14 cellular contexts compared by ENCODE assay signal in genomic region chr12:104296718-104297117, GRCh38. TPM values are rescaled to one million over a fixed set of nuclear protein-coding genes. Genes with fewer than 3 reads are reported as not detected.
DNase-seq lines count a peak whose midpoint lies in the region; ATAC-seq, FAIRE-seq and TF ChIP-seq lines count a peak whose summit lies in the region.
"Had no signal": no experiment of that assay in that cellular context is flagged by ENCODE, and none has a peak within 500 bp of the region (broad histone marks: within the 10 kb centered on the region; RNA-seq: fewer than 3 reads in every experiment).

No MANE protein-coding gene starts in this region.

- no peak for FAIRE-seq in A549 (lab: Jason Lieb, UNC)

- no peak overlapping the region for H3K27ac Mint-ChIP-seq in activated T-helper 1 cell treated with anti-CD3 and anti-CD28 coated beads, Interleukin-12 subunit alpha, Interleukin-12 subunit beta, Interleukin-2, Interleukin-4 antibody, amounts not matched to agents 30 ng/mL and 10 ng/mL and 1 ng/mL, durations not matched to agents 14 hours and 24 hours and 36 hours
- H3K27ac Mint-ChIP-seq: GM23338 had no signal

- peak overlapping the region; percentile 68 for H3K4me3 ChIP-seq in A549
- peak overlapping the region; percentile 37 for H3K4me3 ChIP-seq in coronary artery
- no peak overlapping the region for H3K4me3 ChIP-seq in osteoblast (ENCODE audit: insufficient read depth, low read length)
- H3K4me3 ChIP-seq in smooth muscle cell = no peak overlapping the region
- H3K4me3 ChIP-seq: GM23338 had no signal

- H3K4me1 Mint-ChIP-seq in activated T-helper 1 cell treated with anti-CD3 and anti-CD28 coated beads, Interleukin-12 subunit alpha, Interleukin-12 subunit beta, Interleukin-2, Interleukin-4 antibody, amounts not matched to agents 30 ng/mL and 10 ng/mL and 1 ng/mL, durations not matched to agents 14 hours and 24 hours and 36 hours (ENCODE audit: low read depth) = peaks cover 61% of the 10 kb centered on the region

- H3K27me3 ChIP-seq in osteoblast (ENCODE audit: insufficient read depth, low read length) (no peaks in the 10 kb centered on the region), smooth muscle cell (ENCODE audit: low read depth) (no peaks in the 10 kb centered on the region)

- H3K79me2 ChIP-seq in osteoblast (ENCODE audit: insufficient read depth, low read length) (peaks cover 95% of the 10 kb centered on the region), smooth muscle cell (ENCODE audit: low read depth) (peaks cover 86% of the 10 kb centered on the region)

- TF ChIP-seq POLR2A in A549 (IDR thresholded peaks at IDR 0.05; ENCODE audit: low read length) = no peak

- no peak overlapping the region for H3K4me3 Mint-ChIP-seq in activated T-helper 1 cell treated with anti-CD3 and anti-CD28 coated beads, Interleukin-12 subunit alpha, Interleukin-12 subunit beta, Interleukin-2, Interleukin-4 antibody, amounts not matched to agents 30 ng/mL and 10 ng/mL and 1 ng/mL, durations not matched to agents 14 hours and 24 hours and 36 hours
- H3K4me3 Mint-ChIP-seq: GM23338 had no signal

- peak overlapping the region; percentile 94 to 98; a peak in 5 of 6 replicates for H3K27ac ChIP-seq in A549
- H3K27ac ChIP-seq in coronary artery = peak overlapping the region in 1 of 2 donors; percentile 73
- H3K27ac ChIP-seq in osteoblast (ENCODE audit: low read depth, low read length) = peak overlapping the region; percentile 33
- H3K27ac ChIP-seq in smooth muscle cell (ENCODE audit: low read depth) = no peak overlapping the region
- H3K27ac ChIP-seq: HL-60 had no signal

- TF ChIP-seq RAD21 in A549 (conservative IDR thresholded peaks at IDR 0.05 in 1 of 2, IDR thresholded peaks at IDR 0.05 in 1 of 2) = no peak

- H3K36me3 ChIP-seq in osteoblast (ENCODE audit: insufficient read depth, low read length) (peaks cover 88% of the 10 kb centered on the region), smooth muscle cell (ENCODE audit: low read depth) (peaks cover 4% of the 10 kb centered on the region)

- H3K36me3 Mint-ChIP-seq in activated T-helper 1 cell treated with anti-CD3 and anti-CD28 coated beads, Interleukin-12 subunit alpha, Interleukin-12 subunit beta, Interleukin-2, Interleukin-4 antibody, amounts not matched to agents 30 ng/mL and 10 ng/mL and 1 ng/mL, durations not matched to agents 14 hours and 24 hours and 36 hours (ENCODE audit: low read depth) = peaks cover 60% of the 10 kb centered on the region

- WGBS in A549 (ENCODE audit: missing lambda C conversion rate) = 5% methylated on average over 4 of the region's 4 CpGs
- WGBS in smooth muscle cell (ENCODE audit: low lambda C conversion rate) = 78% methylated on average over 4 of the region's 4 CpGs

- no peak for ATAC-seq in A549
- ATAC-seq: GM23338 had no signal

- no peak for TF ChIP-seq CTCF in A549 (IDR thresholded peaks at IDR 0.05)
- TF ChIP-seq CTCF in coronary artery (IDR thresholded peaks at IDR 0.05) = no peak
- no peak for TF ChIP-seq CTCF in osteoblast (IDR thresholded peaks at IDR 0.05; ENCODE audit: extremely low read depth, low read depth, low read length)
- TF ChIP-seq CTCF in GM20000 (IDR thresholded peaks at IDR 0.05; ENCODE audit: extremely low read depth, missing control alignments) = no peak
- no peak for TF ChIP-seq CTCF in smooth muscle cell (IDR thresholded peaks at IDR 0.05; ENCODE audit: borderline replicate concordance, insufficient read depth, poor library complexity, severe bottlenecking)

- CTCF ChIA-PET in A549 (lab: Yijun Ruan, JAX) = interaction anchor here (13.7 kb wide), 1 partner anchor 78 kb away, joined by 155 read pairs; the partner anchor contains the start of gene TXNRD1

- intact Hi-C loops in activated T-helper 1 cell treated with anti-CD3 and anti-CD28 coated beads, Interleukin-12 subunit alpha, Interleukin-12 subunit beta, Interleukin-2, Interleukin-4 antibody, amounts not matched to agents 30 ng/mL and 10 ng/mL and 1 ng/mL, durations not matched to agents 14 hours and 24 hours and 36 hours (cut with micrococcal nuclease) = no loop called here
- intact Hi-C loops in posterior vena cava (cut with DNase I) = loop anchor here in 1 of 2 donors (10.0 kb wide), 1 partner anchor 82 kb away; the partner anchor contains the start of gene TXNRD1

- POLR2A ChIA-PET in A549 (lab: Yijun Ruan, JAX) = interaction anchor here (0.6 to 8.6 kb wide), 4 partner anchors 7 to 81 kb away, joined by 4 to 89 read pairs (median 16); partner anchors contain the start of gene TXNRD1

- H3K4me1 ChIP-seq in A549 (peaks cover 85% of the 10 kb centered on the region), osteoblast (ENCODE audit: insufficient read depth, low read length) (peaks cover 52% of the 10 kb centered on the region), smooth muscle cell (ENCODE audit: low read depth) (no peaks in the 10 kb centered on the region)

- peaks cover 75% of the 10 kb centered on the region for H4K20me1 ChIP-seq in osteoblast (ENCODE audit: insufficient read depth, low read length)
- peaks cover 95% of the 10 kb centered on the region for H4K20me1 ChIP-seq in smooth muscle cell (ENCODE audit: low read depth)

- no peak for TF ChIP-seq EP300 in A549 (IDR thresholded peaks at IDR 0.05)

- no peak overlapping the region for H3K9ac ChIP-seq in smooth muscle cell (ENCODE audit: low read depth)

- peak in 1 of 2 experiments; percentile 51 for DNase-seq in A549 (ENCODE audit: low read depth in 1 of 2, low spot score in 1 of 2)
- peak; percentile 3 for DNase-seq in EH (ENCODE audit: low read depth)
- no peak for DNase-seq in coronary artery (ENCODE audit: low spot score)
- DNase-seq in osteoblast (ENCODE audit: insufficient read length, low spot score, missing footprints) = no peak
- no peak for DNase-seq in GM20000 (ENCODE audit: low spot score)
- no peak for DNase-seq in activated T-helper 1 cell treated with anti-CD3 and anti-CD28 coated beads, Interleukin-12 subunit alpha, Interleukin-12 subunit beta, Interleukin-2, Interleukin-4 antibody, amounts not matched to agents 30 ng/mL and 10 ng/mL and 1 ng/mL, durations not matched to agents 14 hours and 24 hours and 36 hours (ENCODE audit: low spot score)
- no peak for DNase-seq in posterior vena cava (ENCODE audit: low spot score)
- DNase-seq in smooth muscle cell (lab: John Stamatoyannopoulos, UW; ENCODE audit: unreplicated experiment) = no peak
- DNase-seq: NCI-H187 treated with DMSO at 0.1 percent for 48 hours, NCI-H446, NCI-H69, SIG-M5 had no signal

- no peaks in the 10 kb centered on the region for H3K27me3 Mint-ChIP-seq in activated T-helper 1 cell treated with anti-CD3 and anti-CD28 coated beads, Interleukin-12 subunit alpha, Interleukin-12 subunit beta, Interleukin-2, Interleukin-4 antibody, amounts not matched to agents 30 ng/mL and 10 ng/mL and 1 ng/mL, durations not matched to agents 14 hours and 24 hours and 36 hours (ENCODE audit: insufficient read depth)

- H3K4me2 ChIP-seq in A549 (peak overlapping the region; percentile 97), osteoblast (ENCODE audit: insufficient read depth, low read length) (no peak overlapping the region), smooth muscle cell (no peak overlapping the region)
- H3K4me2 ChIP-seq: GM23338 had no signal

- H2AFZ ChIP-seq in osteoblast (ENCODE audit: low read length) = no peak overlapping the region
- no peak overlapping the region for H2AFZ ChIP-seq in smooth muscle cell (ENCODE audit: low read depth)
- H2AFZ ChIP-seq: GM23338 had no signal

- H3K9me3 Mint-ChIP-seq in activated T-helper 1 cell treated with anti-CD3 and anti-CD28 coated beads, Interleukin-12 subunit alpha, Interleukin-12 subunit beta, Interleukin-2, Interleukin-4 antibody, amounts not matched to agents 30 ng/mL and 10 ng/mL and 1 ng/mL, durations not matched to agents 14 hours and 24 hours and 36 hours = no peaks in the 10 kb centered on the region
- H3K9me3 Mint-ChIP-seq: GM23338 had no signal

- H3K9me3 ChIP-seq in A549 = no peaks in the 10 kb centered on the region
- H3K9me3 ChIP-seq in osteoblast (ENCODE audit: low read depth, low read length) = no peaks in the 10 kb centered on the region
- no peaks in the 10 kb centered on the region for H3K9me3 ChIP-seq in smooth muscle cell (replicated peaks; ENCODE audit: low read depth)

- no peaks in the 10 kb centered on the region for H3F3A ChIP-seq in smooth muscle cell (ENCODE audit: low read depth)

TF ChIP-seq in A549, 52 proteins besides CTCF, POLR2A, EP300 and RAD21 (continues in another document):
- no peak for TF ChIP-seq ZC3H11A (IDR thresholded peaks at IDR 0.05)
- TF ChIP-seq HOXB5 (CRISPR knock-in tag; IDR thresholded peaks at IDR 0.05) = 0 out of 2 replicates have a peak, but pooled peaks have one; percentile 28
- TF ChIP-seq HES2 (IDR thresholded peaks at IDR 0.05) = no peak
- TF ChIP-seq CHD2 (IDR thresholded peaks at IDR 0.05; ENCODE audit: low read length, partially characterized antibody) = no peak
- TF ChIP-seq ELK1 (IDR thresholded peaks at IDR 0.05; ENCODE audit: low read depth, low read length) = no peak
- peak; percentile 97 for TF ChIP-seq TP53 (CRISPR knock-in tag; IDR thresholded peaks at IDR 0.05)
- no peak for TF ChIP-seq CHD4 (IDR thresholded peaks at IDR 0.05; ENCODE audit: borderline replicate concordance)
- TF ChIP-seq NPAS2 (CRISPR knock-in tag; IDR thresholded peaks at IDR 0.05; ENCODE audit: borderline replicate concordance) = no peak

RNA-seq across cellular contexts. Expression of gene EID3, which starts 6.8 kb away (rescaled TPM):
- polyA plus RNA-seq in A549 (2011; rRNA removed) (9.3 and 12.2 TPM in 2 replicates), A549 (2017; fragmentation: RNase III; extraction: RNeasy Plus Mini Kit Qiagen cat#74134 plus additional on column Dnase treatment) (6.8 to 7.5 TPM (median 6.9 TPM) in 3 replicates), smooth muscle cell (1.1 and 1.5 TPM in 2 replicates)
- polyA plus RNA-seq in A549 (2012; cell fraction: cytosol; rRNA removed) = 7.2 and 10.3 TPM in 2 replicates
- 50.2 and 53.0 TPM in 2 replicates for polyA plus RNA-seq in A549 (2012; cell fraction: nucleus; rRNA removed)
- polyA minus RNA-seq in A549 (2011; rRNA and poly(A)+ RNA removed) = 20.7 and 22.7 TPM in 2 replicates
- total RNA-seq in osteoblast (14.4 and 19.2 TPM in 2 replicates), posterior vena cava (1 to 10 TPM; 6.0 to 6.1 TPM), smooth muscle cell (2.5 and 4.0 TPM in 2 replicates)
- 10.5 and 10.6 TPM in 2 replicates for total RNA-seq in activated T-helper 1 cell treated with anti-CD3 and anti-CD28 coated beads, Interleukin-12 subunit alpha, Interleukin-12 subunit beta, Interleukin-2, Interleukin-4 antibody, amounts not matched to agents 30 ng/mL and 10 ng/mL and 1 ng/mL, durations not matched to agents 14 hours and 24 hours and 36 hours

Comparison
In these comparisons a context has a peak if more than half of its experiments do, and no peak if none do; other contexts are left out.
1. H3K4me3 ChIP-seq: peak in A549 (single experiment) and coronary artery (single experiment); none in osteoblast (single experiment) and smooth muscle cell (single experiment).